In genomic region chr4:158721680-158722079, GRCh38 we compare ENCODE assay signal across 11 cellular contexts. TPM values are rescaled to one million over a fixed set of nuclear protein-coding genes. Genes with fewer than 3 reads are reported as not detected.
DNase-seq lines count a peak whose midpoint lies in the region; ATAC-seq and TF ChIP-seq lines count a peak whose summit lies in the region.
"Had no signal": no experiment of that assay in that cellular context is flagged by ENCODE, and none has a peak within 500 bp of the region (broad histone marks: within the 10 kb centered on the region; RNA-seq: fewer than 3 reads in every experiment).

No MANE protein-coding gene starts in this region.

- no peak overlapping the region for H3K27ac ChIP-seq in CD8-positive, alpha-beta T cell (ENCODE audit: low read depth, low read length)
- H3K27ac ChIP-seq in HUES48 (ENCODE audit: low read depth, low read length) (no peak overlapping the region), muscle layer of duodenum (ENCODE audit: low read length) (no peak overlapping the region)

- no peaks in the 10 kb centered on the region for H3K9me3 Mint-ChIP-seq in CD8-positive, alpha-beta T cell
- no peaks in the 10 kb centered on the region for H3K9me3 Mint-ChIP-seq in activated naive CD8-positive, alpha-beta T cell (ENCODE audit: low read depth)
- H3K9me3 Mint-ChIP-seq: stimulated activated memory B cell treated with anti-CD40 and anti-IgM and Interleukin-4, amounts not matched to agents 10 μg/mL and 1 μg/mL and 100 μg/mL, for 72 hours had no signal

- H3K36me3 ChIP-seq in CD8-positive, alpha-beta T cell (ENCODE audit: insufficient read depth, low read length) = peaks cover 12% of the 10 kb centered on the region
- H3K36me3 ChIP-seq in HUES48 (ENCODE audit: control insufficient read depth, insufficient read depth, low read length) (peaks cover 45% of the 10 kb centered on the region), muscle layer of duodenum (ENCODE audit: control insufficient read depth in 1 of 2, insufficient read depth in 2 of 2, low read length in 2 of 2) (peaks cover 26 to 32% of the 10 kb centered on the region in 2 donors)

- peak overlapping the region; percentile 97 for H3K27ac Mint-ChIP-seq in CD8-positive, alpha-beta T cell
- peak overlapping the region; percentile 99 for H3K27ac Mint-ChIP-seq in activated naive CD8-positive, alpha-beta T cell

- peaks cover 6% of the 10 kb centered on the region for H3K27me3 Mint-ChIP-seq in CD8-positive, alpha-beta T cell (ENCODE audit: low read depth)
- H3K27me3 Mint-ChIP-seq in activated naive CD8-positive, alpha-beta T cell = peaks cover 1% of the 10 kb centered on the region

- CTCF ChIA-PET in CD8-positive, alpha-beta T cell (lab: Charles Lee) = no interaction called here

- TF ChIP-seq CTCF in CD8-positive, alpha-beta T cell (IDR thresholded peaks at IDR 0.05) = no peak

- H3K4me1 Mint-ChIP-seq in CD8-positive, alpha-beta T cell (ENCODE audit: low read depth) = peaks cover 38% of the 10 kb centered on the region
- H3K4me1 Mint-ChIP-seq in activated naive CD8-positive, alpha-beta T cell (ENCODE audit: low read depth) = peaks cover 37% of the 10 kb centered on the region

- no peaks in the 10 kb centered on the region for H3K27me3 ChIP-seq in CD8-positive, alpha-beta T cell (ENCODE audit: insufficient read depth, low read length)
- H3K27me3 ChIP-seq in HUES48 (ENCODE audit: control insufficient read depth, insufficient read depth, low read length) (no peaks in the 10 kb centered on the region), muscle layer of duodenum (ENCODE audit: low read depth, low read length) (no peaks in the 10 kb centered on the region)

- peak overlapping the region; percentile 81; the same call in 1 of the 2 replicates for H3K9ac ChIP-seq in HUES48 (ENCODE audit: low read depth, low read length)

- no peak for ATAC-seq in CD8-positive, alpha-beta T cell
- ATAC-seq in HG03565 (IDR thresholded peaks at IDR 0.05; ENCODE audit: unreplicated experiment) (no peak), HG02763 (IDR thresholded peaks at IDR 0.05; ENCODE audit: unreplicated experiment) (no peak)
- ATAC-seq: esophagus mucosa; stimulated activated memory B cell treated with anti-CD40 and anti-IgM and Interleukin-4, amounts not matched to agents 10 μg/mL and 1 μg/mL and 100 μg/mL, for 72 hours had no signal

- H3K4me3 ChIP-seq in CD8-positive, alpha-beta T cell (ENCODE audit: low read depth, low read length) = no peak overlapping the region
- H3K4me3 ChIP-seq in HUES48 (ENCODE audit: low read depth, low read length) (peak overlapping the region; percentile 82), muscle layer of duodenum (ENCODE audit: low read depth in 1 of 2, low read length in 2 of 2) (peak overlapping the region; percentile 96 to 99)

- H3K36me3 Mint-ChIP-seq in CD8-positive, alpha-beta T cell = peaks cover 60% of the 10 kb centered on the region
- peaks cover 16% of the 10 kb centered on the region for H3K36me3 Mint-ChIP-seq in activated naive CD8-positive, alpha-beta T cell

- H3K4me3 Mint-ChIP-seq in CD8-positive, alpha-beta T cell = no peak overlapping the region
- peak overlapping the region; percentile 96 for H3K4me3 Mint-ChIP-seq in activated naive CD8-positive, alpha-beta T cell

- peaks cover 19% of the 10 kb centered on the region for H3K4me1 ChIP-seq in CD8-positive, alpha-beta T cell (ENCODE audit: insufficient read depth, low read length)
- H3K4me1 ChIP-seq in HUES48 (ENCODE audit: control insufficient read depth, insufficient read depth, low read length) = peaks cover 3% of the 10 kb centered on the region
- peaks cover 0 to 11% of the 10 kb centered on the region in 2 donors for H3K4me1 ChIP-seq in muscle layer of duodenum (ENCODE audit: control insufficient read depth in 1 of 2, insufficient read depth in 2 of 2, low read length in 2 of 2)

- intact Hi-C loops in CD8-positive, alpha-beta T cell (cut with DNase I, micrococcal nuclease) = loop anchor here (2.0 to 5.0 kb wide), 2 partner anchors 381 to 453 kb away; partner anchors contain the start of gene RAPGEF2 (in 1 of the 2)

- DNase-seq in CD8-positive, alpha-beta T cell = no peak
- DNase-seq in stimulated activated CD4-positive, alpha-beta T cell treated with anti-CD3 and anti-CD28 coated beads, Interleukin-15, amount 100 ng/mL, for 24 hours = no peak
- DNase-seq in NCI-H2171 (lab: John Stamatoyannopoulos, UW) = no peak
- DNase-seq: left cardiac atrium had no signal

- POLR2A ChIA-PET in CD8-positive, alpha-beta T cell (lab: Charles Lee) = no interaction called here

- no peaks in the 10 kb centered on the region for H3K9me3 ChIP-seq in CD8-positive, alpha-beta T cell (ENCODE audit: low read length)
- H3K9me3 ChIP-seq in HUES48 (ENCODE audit: control insufficient read depth, insufficient read depth, low read length) = no peaks in the 10 kb centered on the region
- H3K9me3 ChIP-seq in muscle layer of duodenum (ENCODE audit: control insufficient read depth in 1 of 2, low read length in 2 of 2) = no peaks in the 10 kb centered on the region

RNA-seq across cellular contexts. Expression of gene PPID, which starts 1.5 kb away (rescaled TPM):
- total RNA-seq in CD8-positive, alpha-beta T cell = 10 to 100 TPM; 10.3 to 10.5 TPM

RNA-seq across cellular contexts. Expression of gene FNIP2, which starts 47.1 kb away (rescaled TPM):
- 1 to 10 TPM; 8.1 to 8.9 TPM for total RNA-seq in CD8-positive, alpha-beta T cell

RNA-seq across cellular contexts. Expression of gene ETFDH, which starts 49.6 kb away (rescaled TPM):
- 10 to 100 TPM; 13.4 to 16.7 TPM for total RNA-seq in CD8-positive, alpha-beta T cell

RNA-seq across cellular contexts. Expression of gene C4orf46, which starts 50.0 kb away (rescaled TPM):
- 1 to 10 TPM; 3.9 to 4.5 TPM for total RNA-seq in CD8-positive, alpha-beta T cell
